ENCODE assay signal across 27 cellular contexts in genomic region chr9:68541568-68541967, GRCh38. TPM values are rescaled to one million over a fixed set of nuclear protein-coding genes. Genes with fewer than 3 reads are reported as not detected.
DNase-seq lines count a peak whose midpoint lies in the region; ATAC-seq and TF ChIP-seq lines count a peak whose summit lies in the region.
"Had no signal": no experiment of that assay in that cellular context is flagged by ENCODE, and none has a peak within 500 bp of the region (broad histone marks: within the 10 kb centered on the region; RNA-seq: fewer than 3 reads in every experiment).

No MANE protein-coding gene starts in this region.

- H3K27ac Mint-ChIP-seq in dendritic cell treated with granulocyte-macrophage colony-stimulating factor and Interleukin-4, amounts not matched to agents 40 ng/mL and 50 ng/mL, for 4 days: peak overlapping the region; percentile 60
- H3K27ac Mint-ChIP-seq: activated CD8-positive, alpha-beta T cell treated with anti-CD3 and anti-CD28 coated beads, Interleukin-2, amount 10 ng/mL, durations not matched to agents 7 days and 5 days; activated naive CD8-positive, alpha-beta T cell; CD14-positive monocyte; progenitor cell of endocrine pancreas; type B pancreatic cell had no signal

- H3K9me3 Mint-ChIP-seq in dendritic cell treated with granulocyte-macrophage colony-stimulating factor and Interleukin-4, amounts not matched to agents 40 ng/mL and 50 ng/mL, for 4 days: no peaks in the 10 kb centered on the region
- H3K9me3 Mint-ChIP-seq: CD14-positive monocyte, type B pancreatic cell had no signal

- intact Hi-C loops in dendritic cell treated with granulocyte-macrophage colony-stimulating factor and Interleukin-4, amounts not matched to agents 40 ng/mL and 50 ng/mL, for 4 days (cut with micrococcal nuclease): no loop called here
- intact Hi-C loops in body of pancreas (cut with DNase I): no loop called here

- H3K9ac ChIP-seq in mucosa of rectum (ENCODE audit: low read depth in 1 of 2, low read length in 2 of 2): no peak overlapping the region
- H3K9ac ChIP-seq in stomach smooth muscle (ENCODE audit: low read length in 2 of 2): peak overlapping the region; percentile 34 to 51

- H3K27me3 ChIP-seq in SJCRH30 (no peaks in the 10 kb centered on the region), mucosa of rectum (ENCODE audit: control insufficient read depth in 2 of 2, insufficient read depth in 2 of 2, low read length in 2 of 2) (no peaks in the 10 kb centered on the region), stomach smooth muscle (ENCODE audit: control insufficient read depth in 1 of 2, insufficient read depth in 2 of 2, low read length in 2 of 2) (no peaks in the 10 kb centered on the region), body of pancreas (no peaks in the 10 kb centered on the region)
- H3K27me3 ChIP-seq: cardiac muscle cell, MG63 had no signal

- WGBS in body of pancreas, 2 donors: 40 to 41% methylated on average over 2 of the region's 2 CpGs

- no peak for TF ChIP-seq POLR2A in body of pancreas (IDR thresholded peaks at IDR 0.05)

- ATAC-seq in body of pancreas: no peak
- ATAC-seq in HG03565 (IDR thresholded peaks at IDR 0.05; ENCODE audit: unreplicated experiment): no peak
- ATAC-seq: activated CD8-positive, alpha-beta T cell treated with anti-CD3 and anti-CD28 coated beads, Interleukin-2, amount 10 ng/mL, durations not matched to agents 7 days and 5 days had no signal

- H3K4me3 Mint-ChIP-seq in dendritic cell treated with granulocyte-macrophage colony-stimulating factor and Interleukin-4, amounts not matched to agents 40 ng/mL and 50 ng/mL, for 4 days: no peak overlapping the region
- H3K4me3 Mint-ChIP-seq: activated CD8-positive, alpha-beta T cell treated with anti-CD3 and anti-CD28 coated beads, Interleukin-2, amount 10 ng/mL, durations not matched to agents 7 days and 5 days; activated naive CD8-positive, alpha-beta T cell; CD14-positive monocyte; type B pancreatic cell had no signal

- DNase-seq in SJCRH30: no peak
- no peak for DNase-seq in GM19238 (ENCODE audit: insufficient read length, low spot score)
- DNase-seq in body of pancreas: no peak
- DNase-seq: activated CD8-positive, alpha-beta T cell treated with anti-CD3 and anti-CD28 coated beads, Interleukin-2, amount 10 ng/mL, durations not matched to agents 7 days and 5 days; activated effector memory CD4-positive, alpha-beta T cell treated with Interleukin-2 at 50 U/mL for 16 hours; anterior cingulate cortex; Calu3; DND-41; KG1; MG63; NCI-H1105 treated with DMSO at 0.1 percent for 48 hours; NCI-H2029; NCI-H526 had no signal

- H3K4me3 ChIP-seq in SJCRH30 (peak overlapping the region; percentile 23), mucosa of rectum (ENCODE audit: low read length in 2 of 2) (no peak overlapping the region), stomach smooth muscle (ENCODE audit: low read length in 2 of 2) (peak overlapping the region in 1 of 2 donors; percentile 20), body of pancreas (no peak overlapping the region)
- H3K4me3 ChIP-seq: cardiac muscle cell, lung, MG63 had no signal

- peaks cover 38% of the 10 kb centered on the region for H3K4me1 Mint-ChIP-seq in dendritic cell treated with granulocyte-macrophage colony-stimulating factor and Interleukin-4, amounts not matched to agents 40 ng/mL and 50 ng/mL, for 4 days (ENCODE audit: low read depth)

- H3K9me3 ChIP-seq in SJCRH30 (replicated peaks) (no peaks in the 10 kb centered on the region; the same call in 1 of the 2 replicates), mucosa of rectum (ENCODE audit: control insufficient read depth in 2 of 2, low read length in 2 of 2) (no peaks in the 10 kb centered on the region), stomach smooth muscle (ENCODE audit: control insufficient read depth in 2 of 2, low read length in 2 of 2) (no peaks in the 10 kb centered on the region), body of pancreas (no peaks in the 10 kb centered on the region)
- H3K9me3 ChIP-seq: MG63 had no signal

- no peaks in the 10 kb centered on the region for H3K36me3 ChIP-seq in SJCRH30
- H3K36me3 ChIP-seq in mucosa of rectum (ENCODE audit: control insufficient read depth in 2 of 2, insufficient read depth in 2 of 2, low read length in 2 of 2): no peaks in the 10 kb centered on the region
- H3K36me3 ChIP-seq in stomach smooth muscle (ENCODE audit: control insufficient read depth in 2 of 2, insufficient read depth in 2 of 2, low read length in 2 of 2): no peaks in the 10 kb centered on the region
- no peaks in the 10 kb centered on the region for H3K36me3 ChIP-seq in body of pancreas (replicated peaks in 1 of 2; ENCODE audit: insufficient read depth in 1 of 2, low read depth in 2 of 2)
- H3K36me3 ChIP-seq: cardiac muscle cell, MG63 had no signal

- peaks cover 58% of the 10 kb centered on the region for H3K4me1 ChIP-seq in SJCRH30
- H3K4me1 ChIP-seq in mucosa of rectum (ENCODE audit: control insufficient read depth in 2 of 2, insufficient read depth in 2 of 2, low read length in 2 of 2): peaks cover 6 to 16% of the 10 kb centered on the region in 2 donors
- H3K4me1 ChIP-seq in stomach smooth muscle (ENCODE audit: control insufficient read depth, insufficient read depth, low read length): peaks cover 42% of the 10 kb centered on the region
- H3K4me1 ChIP-seq in body of pancreas: no peaks in the 10 kb centered on the region

- no peaks in the 10 kb centered on the region for H3K36me3 Mint-ChIP-seq in dendritic cell treated with granulocyte-macrophage colony-stimulating factor and Interleukin-4, amounts not matched to agents 40 ng/mL and 50 ng/mL, for 4 days (ENCODE audit: low read depth)
- H3K36me3 Mint-ChIP-seq: activated naive CD8-positive, alpha-beta T cell had no signal

- no peak for TF ChIP-seq CTCF in body of pancreas (IDR thresholded peaks at IDR 0.05)

- no peaks in the 10 kb centered on the region for H3K27me3 Mint-ChIP-seq in dendritic cell treated with granulocyte-macrophage colony-stimulating factor and Interleukin-4, amounts not matched to agents 40 ng/mL and 50 ng/mL, for 4 days

- H3K27ac ChIP-seq in SJCRH30: peak overlapping the region; percentile 80
- H3K27ac ChIP-seq in mucosa of rectum (ENCODE audit: low read depth in 2 of 2, low read length in 2 of 2): peak overlapping the region; percentile 2 to 35
- H3K27ac ChIP-seq in stomach smooth muscle (ENCODE audit: low read length): peak overlapping the region; percentile 74
- H3K27ac ChIP-seq in body of pancreas: no peak overlapping the region
- H3K27ac ChIP-seq: cardiac muscle cell had no signal

RNA-seq across cellular contexts. Expression of gene TMEM252, which starts 0.9 kb away (rescaled TPM):
- 1.5 and 2.1 TPM in 2 replicates for total RNA-seq in SJCRH30 (2014; rRNA removed; shearing (Covaris generic))
- not detected for total RNA-seq in body of pancreas
- total RNA-seq: activated CD8-positive, alpha-beta T cell treated with anti-CD3 and anti-CD28 coated beads, Interleukin-2, amount 10 ng/mL, durations not matched to agents 7 days and 5 days; Calu3; cardiac muscle cell; dermis microvascular lymphatic vessel endothelial cell; lung; mucosa of gallbladder; progenitor cell of endocrine pancreas; SK-MEL-5; T-helper 1 cell treated with Interleukin-12 subunit alpha and Interleukin-12 subunit beta and Interleukin-4 antibody, amounts not matched to agents 30 ng/mL and 1 ng/mL, for 36 hours had no signal

Comparison
In these comparisons a context has a peak if more than half of its experiments do, and no peak if none do; other contexts are left out.
1. H3K27ac ChIP-seq: peak in SJCRH30 (single experiment), mucosa of rectum (2 of 2) and stomach smooth muscle (single experiment); none in body of pancreas (0 of 4).
2. H3K9ac ChIP-seq: peak in stomach smooth muscle (2 of 2); none in mucosa of rectum (0 of 2).